ENCODE assay signal across 20 cellular contexts in genomic region chr15:98018761-98019351, GRCh38.
"Had no signal": no experiment of that assay in that cellular context is flagged by ENCODE, and none has a peak within 500 bp of the region (broad histone marks: within the 10 kb centered on the region; RNA-seq: fewer than 3 reads in every experiment).

No MANE protein-coding gene starts in this region.

- DNase-seq: central memory CD4-positive, alpha-beta T cell; cortex of kidney; dorsolateral prefrontal cortex; effector memory CD4-positive, alpha-beta T cell; esophagus squamous epithelium; foreskin fibroblast; immature natural killer cell; left ventricle myocardium superior; mesendoderm; naive thymus-derived CD8-positive, alpha-beta T cell; small intestine; stimulated activated CD4-positive, alpha-beta T cell treated with anti-CD3 and anti-CD28 coated beads, Interleukin-12 subunit alpha, Interleukin-12 subunit beta, amount 100 ng/mL, for 4 hours; stimulated activated naive CD4-positive, alpha-beta T cell; thyroid gland; upper lobe of left lung; uterus had no signal

- ATAC-seq: left ventricle myocardium superior; naive thymus-derived CD8-positive, alpha-beta T cell had no signal

- H3K27me3 ChIP-seq: neutrophil, thyroid gland, upper lobe of left lung, uterus had no signal

- H3K27ac ChIP-seq: dorsolateral prefrontal cortex, epithelial cell of prostate, esophagus squamous epithelium, neutrophil, suprapubic skin, thyroid gland, upper lobe of left lung, uterus had no signal

- H3K36me3 ChIP-seq: esophagus squamous epithelium, neutrophil, suprapubic skin, thyroid gland, upper lobe of left lung, uterus had no signal

- H3K4me3 ChIP-seq: dorsolateral prefrontal cortex, esophagus squamous epithelium, suprapubic skin, thyroid gland, upper lobe of left lung, uterus had no signal

- FAIRE-seq: keratinocyte, small intestine had no signal

- H3K4me1 ChIP-seq: suprapubic skin, thyroid gland, upper lobe of left lung, uterus had no signal

- H3K9me3 ChIP-seq: esophagus squamous epithelium, neutrophil, suprapubic skin, thyroid gland, upper lobe of left lung, uterus had no signal
